Comparison of ENCODE assay signal across 9 cellular contexts in the genomic region with DNA sequence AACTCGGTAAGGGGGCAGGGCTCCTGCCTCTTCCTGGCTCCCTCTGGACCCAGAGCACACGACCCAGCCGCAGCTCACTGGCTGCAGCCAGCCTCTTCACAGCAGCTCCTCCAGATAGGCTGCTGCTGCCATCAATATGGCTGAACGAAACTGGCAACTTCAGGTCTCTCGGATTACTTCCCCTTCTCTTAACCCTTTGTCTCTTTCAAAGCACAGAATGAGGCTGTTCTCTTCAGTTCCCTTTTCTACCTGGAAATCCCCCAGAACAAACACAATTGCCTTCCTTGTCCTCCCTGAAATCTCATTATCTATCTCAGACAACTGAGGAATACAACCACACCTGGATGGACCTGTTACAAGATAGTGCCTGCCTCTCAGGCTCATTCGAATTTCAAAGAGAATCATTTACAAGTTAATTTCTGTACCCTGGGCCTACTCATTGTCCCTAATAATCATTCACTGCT.
A peak's percentile ranks its signal among the peaks of the same experiment; 100 is the strongest.
DNase-seq lines count a peak whose midpoint lies in the region; ATAC-seq, FAIRE-seq and TF ChIP-seq lines count a peak whose summit lies in the region.
"Had no signal": no experiment of that assay in that cellular context is flagged by ENCODE, and none has a peak within 500 bp of the region (broad histone marks: within the 10 kb centered on the region; RNA-seq: fewer than 3 reads in every experiment).

No MANE protein-coding gene starts in this region.

- no peak overlapping the region for H3K9ac ChIP-seq in keratinocyte (ENCODE audit: control insufficient read depth, extremely low read depth, insufficient read depth, low read length)

- H3K79me2 ChIP-seq in keratinocyte (ENCODE audit: control insufficient read depth, insufficient read depth, low read length) = no peaks in the 10 kb centered on the region

- FAIRE-seq in keratinocyte (lab: Jason Lieb, UNC) = no peak
- no peak for FAIRE-seq in H54 (lab: Jason Lieb, UNC)

- H3K4me1 ChIP-seq in keratinocyte (ENCODE audit: control insufficient read depth, extremely low read depth, insufficient read depth, low read length) = no peaks in the 10 kb centered on the region

- no peak overlapping the region for H3K27ac ChIP-seq in keratinocyte (ENCODE audit: control insufficient read depth, insufficient read depth, low read length)

- TF ChIP-seq POLR2A in H54 (IDR thresholded peaks at IDR 0.05; ENCODE audit: low read depth, low read length) = no peak

- H2AFZ ChIP-seq in keratinocyte (ENCODE audit: control insufficient read depth, low read length) = peak overlapping the region; percentile 65

- no peaks in the 10 kb centered on the region for H3K27me3 ChIP-seq in keratinocyte (ENCODE audit: control insufficient read depth, extremely low read depth, insufficient read depth, low read length)

- dilution Hi-C loops in keratinocyte (cut with MboI; ENCODE audit: extremely low pct_ligation_motif_present, low sequenced_read_pairs) = no loop called here

- TF ChIP-seq CTCF in keratinocyte (optimal IDR thresholded peaks at IDR 0.05 in 1 of 3, IDR thresholded peaks at IDR 0.05 in 1 of 3, conservative IDR thresholded peaks at IDR 0.05 in 1 of 3; ENCODE audit: extremely low read depth in 1 of 3, insufficient read depth in 2 of 3, low read length in 3 of 3) = no peak

- no peak for DNase-seq in keratinocyte (ENCODE audit: low read depth, low spot score)
- no peak for DNase-seq in stimulated activated CD4-positive, alpha-beta T cell treated with anti-CD3 and anti-CD28 coated beads, Interleukin-1b, Interleukin-23, amount 100 ng/mL, for 48 hours
- DNase-seq in H54 (ENCODE audit: insufficient read length, low spot score) = no peak
- no peak for DNase-seq in posterior vena cava (ENCODE audit: low spot score)
- DNase-seq in AML-193 (lab: John Stamatoyannopoulos, UW) = no peak
- DNase-seq: DMS79 treated with DMSO at 0.1 percent for 48 hours had no signal

- no peaks in the 10 kb centered on the region for H3K9me3 ChIP-seq in keratinocyte (ENCODE audit: control insufficient read depth, low read depth, low read length)

- no peaks in the 10 kb centered on the region for H3K36me3 ChIP-seq in keratinocyte (ENCODE audit: control insufficient read depth in 2 of 2, extremely low read depth in 1 of 2, insufficient read depth in 2 of 2, low read length in 2 of 2)

- H4K20me1 ChIP-seq in keratinocyte (ENCODE audit: control insufficient read depth, extremely low read depth, insufficient read depth, low read length) = no peaks in the 10 kb centered on the region

- ATAC-seq in GM18858 (IDR thresholded peaks at IDR 0.05; ENCODE audit: unreplicated experiment) = peak; percentile 99
- peak; percentile 94 for ATAC-seq in GM21786 (IDR thresholded peaks at IDR 0.05; ENCODE audit: unreplicated experiment)
- peak; percentile 98 for ATAC-seq in HG03469 (IDR thresholded peaks at IDR 0.05; ENCODE audit: unreplicated experiment)

- no peak overlapping the region for H3K4me3 ChIP-seq in keratinocyte (ENCODE audit: control insufficient read depth in 2 of 3, extremely low read depth in 1 of 3, insufficient read depth in 2 of 3, low read depth in 1 of 3, low read length in 3 of 3)

- H3K4me2 ChIP-seq in keratinocyte (ENCODE audit: control insufficient read depth, extremely low read depth, insufficient read depth, low read depth, low read length) = no peak overlapping the region

- intact Hi-C loops in posterior vena cava (cut with DNase I) = no loop called here

- no peaks in the 10 kb centered on the region for H3K9me1 ChIP-seq in keratinocyte (ENCODE audit: control insufficient read depth, extremely low read depth, insufficient read depth, low read length)
